In genomic region chr6:118935331-118935668, GRCh38 we compare ENCODE assay signal across 1 cellular context.
TF ChIP-seq lines count a peak whose summit lies in the region.

No MANE protein-coding gene starts in this region.

TF ChIP-seq in HepG2, 621 proteins besides CTCF, POLR2A, EP300 and RAD21 (continued from another document):
- TF ChIP-seq, protein P1, sequence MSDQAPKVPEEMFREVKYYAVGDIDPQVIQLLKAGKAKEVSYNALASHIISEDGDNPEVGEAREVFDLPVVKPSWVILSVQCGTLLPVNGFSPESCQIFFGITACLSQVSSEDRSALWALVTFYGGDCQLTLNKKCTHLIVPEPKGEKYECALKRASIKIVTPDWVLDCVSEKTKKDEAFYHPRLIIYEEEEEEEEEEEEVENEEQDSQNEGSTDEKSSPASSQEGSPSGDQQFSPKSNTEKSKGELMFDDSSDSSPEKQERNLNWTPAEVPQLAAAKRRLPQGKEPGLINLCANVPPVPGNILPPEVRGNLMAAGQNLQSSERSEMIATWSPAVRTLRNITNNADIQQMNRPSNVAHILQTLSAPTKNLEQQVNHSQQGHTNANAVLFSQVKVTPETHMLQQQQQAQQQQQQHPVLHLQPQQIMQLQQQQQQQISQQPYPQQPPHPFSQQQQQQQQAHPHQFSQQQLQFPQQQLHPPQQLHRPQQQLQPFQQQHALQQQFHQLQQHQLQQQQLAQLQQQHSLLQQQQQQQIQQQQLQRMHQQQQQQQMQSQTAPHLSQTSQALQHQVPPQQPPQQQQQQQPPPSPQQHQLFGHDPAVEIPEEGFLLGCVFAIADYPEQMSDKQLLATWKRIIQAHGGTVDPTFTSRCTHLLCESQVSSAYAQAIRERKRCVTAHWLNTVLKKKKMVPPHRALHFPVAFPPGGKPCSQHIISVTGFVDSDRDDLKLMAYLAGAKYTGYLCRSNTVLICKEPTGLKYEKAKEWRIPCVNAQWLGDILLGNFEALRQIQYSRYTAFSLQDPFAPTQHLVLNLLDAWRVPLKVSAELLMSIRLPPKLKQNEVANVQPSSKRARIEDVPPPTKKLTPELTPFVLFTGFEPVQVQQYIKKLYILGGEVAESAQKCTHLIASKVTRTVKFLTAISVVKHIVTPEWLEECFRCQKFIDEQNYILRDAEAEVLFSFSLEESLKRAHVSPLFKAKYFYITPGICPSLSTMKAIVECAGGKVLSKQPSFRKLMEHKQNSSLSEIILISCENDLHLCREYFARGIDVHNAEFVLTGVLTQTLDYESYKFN (CRISPR knock-in tag; conservative IDR thresholded peaks at IDR 0.05): 0 out of 2 replicates have a peak, but pooled peaks have one; percentile 1
- TF ChIP-seq POLR2AphosphoS2 (IDR thresholded peaks at IDR 0.05; ENCODE audit: low read depth, low read length) (no peak), ZFP1 (CRISPR knock-in tag; IDR thresholded peaks at IDR 0.05) (0 out of 2 replicates have a peak, but pooled peaks have one; percentile 4), THAP8 (CRISPR knock-in tag; IDR thresholded peaks at IDR 0.05; ENCODE audit: borderline replicate concordance) (no peak), ZNF468 (CRISPR knock-in tag; IDR thresholded peaks at IDR 0.05) (no peak), ZNF343 (CRISPR knock-in tag; IDR thresholded peaks at IDR 0.05) (0 out of 2 replicates have a peak, but pooled peaks have one; percentile 0), SMAD3 (CRISPR knock-in tag; IDR thresholded peaks at IDR 0.05) (0 out of 2 replicates have a peak, but pooled peaks have one; percentile 12), ZNF264 (CRISPR knock-in tag; IDR thresholded peaks at IDR 0.05) (0 out of 2 replicates have a peak, but pooled peaks have one; percentile 37), KLF9 (CRISPR knock-in tag; IDR thresholded peaks at IDR 0.05; ENCODE audit: low read depth) (no peak), ZNF414 (CRISPR knock-in tag; IDR thresholded peaks at IDR 0.05) (no peak), ZNF552 (CRISPR knock-in tag; IDR thresholded peaks at IDR 0.05; ENCODE audit: borderline replicate concordance) (peak; percentile 16; the same call in 1 of the 2 replicates), SRSF4 (IDR thresholded peaks at IDR 0.05; ENCODE audit: low read depth, low read length, poor library complexity, severe bottlenecking) (no peak), ZNF232 (CRISPR knock-in tag; IDR thresholded peaks at IDR 0.05; ENCODE audit: borderline replicate concordance) (no peak), ARNT2 (CRISPR knock-in tag; IDR thresholded peaks at IDR 0.05; ENCODE audit: low read depth) (no peak), PPARG (CRISPR knock-in tag; conservative IDR thresholded peaks at IDR 0.05) (0 out of 2 replicates have a peak, but pooled peaks have one; percentile 3), CEBPG (CRISPR knock-in tag; IDR thresholded peaks at IDR 0.05) (0 out of 2 replicates have a peak, but pooled peaks have one; percentile 1), ZNF543 (CRISPR knock-in tag; IDR thresholded peaks at IDR 0.05) (0 out of 2 replicates have a peak, but pooled peaks have one; percentile 22), KMT2A (CRISPR knock-in tag; IDR thresholded peaks at IDR 0.05) (no peak), ZFP62 (CRISPR knock-in tag; IDR thresholded peaks at IDR 0.05) (no peak)
- TF ChIP-seq, protein P2, sequence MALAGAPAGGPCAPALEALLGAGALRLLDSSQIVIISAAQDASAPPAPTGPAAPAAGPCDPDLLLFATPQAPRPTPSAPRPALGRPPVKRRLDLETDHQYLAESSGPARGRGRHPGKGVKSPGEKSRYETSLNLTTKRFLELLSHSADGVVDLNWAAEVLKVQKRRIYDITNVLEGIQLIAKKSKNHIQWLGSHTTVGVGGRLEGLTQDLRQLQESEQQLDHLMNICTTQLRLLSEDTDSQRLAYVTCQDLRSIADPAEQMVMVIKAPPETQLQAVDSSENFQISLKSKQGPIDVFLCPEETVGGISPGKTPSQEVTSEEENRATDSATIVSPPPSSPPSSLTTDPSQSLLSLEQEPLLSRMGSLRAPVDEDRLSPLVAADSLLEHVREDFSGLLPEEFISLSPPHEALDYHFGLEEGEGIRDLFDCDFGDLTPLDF (CRISPR knock-in tag; IDR thresholded peaks at IDR 0.05): peak; percentile 10; the same call in 1 of the 2 replicates
TF ChIP-seq in HepG2: peak in this region for 11.
